8 cellular contexts compared by ENCODE assay signal in the genomic region with DNA sequence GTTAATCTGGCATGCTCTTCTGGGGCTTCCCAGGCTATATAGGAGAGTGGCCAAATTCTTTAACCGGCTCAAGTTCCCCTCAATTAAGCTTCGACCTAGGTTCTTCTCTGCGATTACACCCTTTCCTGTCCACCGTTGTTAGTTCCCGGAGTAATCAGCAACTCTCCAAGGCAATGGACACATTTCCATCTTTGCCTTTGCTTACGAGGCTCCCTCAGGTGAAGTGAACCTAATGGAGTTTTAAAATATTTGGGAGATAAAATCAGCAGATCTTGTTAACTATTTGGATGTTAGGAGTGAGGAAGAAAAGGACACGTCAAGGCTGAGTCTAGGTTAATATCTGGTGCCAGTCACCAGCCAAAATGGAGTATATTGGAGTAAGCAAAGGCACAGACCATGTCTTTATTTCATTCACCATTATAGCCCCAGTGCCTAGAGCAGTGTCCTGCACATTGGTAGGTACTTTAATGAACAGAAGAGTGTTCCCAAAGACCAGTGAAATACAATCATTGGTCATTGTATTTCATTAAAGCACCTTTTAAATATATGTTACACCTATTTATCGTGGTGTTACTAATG. TPM values are rescaled to one million over a fixed set of nuclear protein-coding genes. Genes with fewer than 3 reads are reported as not detected.
DNase-seq lines count a peak whose midpoint lies in the region; ATAC-seq and TF ChIP-seq lines count a peak whose summit lies in the region.

No MANE protein-coding gene starts in this region.

- ATAC-seq in GM21515 (IDR thresholded peaks at IDR 0.05; ENCODE audit: unreplicated experiment): peak; percentile 9
- ATAC-seq in activated CD4-positive, CD25-positive, alpha-beta regulatory T cell treated with anti-CD3 and anti-CD28 coated beads, Interleukin-2, amount 50 U/mL, for 24 hours: no peak
- no peak for ATAC-seq in HG03039 (IDR thresholded peaks at IDR 0.05; ENCODE audit: unreplicated experiment)

- peak; percentile 6 for DNase-seq in NCI-H226
- no peak for DNase-seq in endothelial cell (ENCODE audit: low spot score)
- DNase-seq in progenitor cell of endocrine pancreas (ENCODE audit: low spot score, unreplicated experiment): no peak
- no peak for DNase-seq in NCI-H446 (lab: John Stamatoyannopoulos, UW)
- no peak for DNase-seq in LoVo (ENCODE audit: low spot score)

- H3K27me3 Mint-ChIP-seq in endothelial cell (ENCODE audit: unreplicated experiment): no peaks in the 10 kb centered on the region
- no peaks in the 10 kb centered on the region for H3K27me3 Mint-ChIP-seq in progenitor cell of endocrine pancreas

- H3K9me3 Mint-ChIP-seq in endothelial cell (ENCODE audit: unreplicated experiment) (no peaks in the 10 kb centered on the region), progenitor cell of endocrine pancreas (ENCODE audit: low read depth) (no peaks in the 10 kb centered on the region)

- H3K4me1 Mint-ChIP-seq in endothelial cell (ENCODE audit: unreplicated experiment) (peaks cover 4% of the 10 kb centered on the region), progenitor cell of endocrine pancreas (ENCODE audit: low read depth) (peaks cover 23% of the 10 kb centered on the region)

- H3K27ac Mint-ChIP-seq in endothelial cell (ENCODE audit: unreplicated experiment) (peak overlapping the region; percentile 99), progenitor cell of endocrine pancreas (peak overlapping the region; percentile 99)

- peak overlapping the region; percentile 99 for H3K4me3 Mint-ChIP-seq in endothelial cell (ENCODE audit: unreplicated experiment)
- peak overlapping the region; percentile 97 for H3K4me3 Mint-ChIP-seq in progenitor cell of endocrine pancreas (ENCODE audit: low read depth)

- no peak for TF ChIP-seq CTCF in endothelial cell (IDR thresholded peaks at IDR 0.05; ENCODE audit: unreplicated experiment)
- no peak for TF ChIP-seq CTCF in progenitor cell of endocrine pancreas (IDR thresholded peaks at IDR 0.05; ENCODE audit: unreplicated experiment)

- H3K36me3 Mint-ChIP-seq in endothelial cell (ENCODE audit: low read depth, unreplicated experiment) (peaks cover under 1% of the 10 kb centered on the region), progenitor cell of endocrine pancreas (ENCODE audit: insufficient read depth) (peaks cover under 1% of the 10 kb centered on the region)

RNA-seq across cellular contexts. Expression of a gene that starts 0.5 kb away (rescaled TPM):
- total RNA-seq in endothelial cell (ENCODE audit: unreplicated experiment) (17.2 TPM), progenitor cell of endocrine pancreas (20.6 and 21.8 TPM in 2 replicates)

RNA-seq across cellular contexts. Expression of a gene that starts 0.6 kb away (rescaled TPM):
- total RNA-seq in endothelial cell (ENCODE audit: unreplicated experiment) (12.9 TPM), progenitor cell of endocrine pancreas (27.3 and 28.4 TPM in 2 replicates)

RNA-seq across cellular contexts. Expression of a gene that starts 59.9 kb away (rescaled TPM):
- total RNA-seq in endothelial cell (ENCODE audit: unreplicated experiment) (1.5 TPM), progenitor cell of endocrine pancreas (15.0 and 17.0 TPM in 2 replicates)
